Comparison of ENCODE assay signal across 2 cellular contexts in the genomic region with DNA sequence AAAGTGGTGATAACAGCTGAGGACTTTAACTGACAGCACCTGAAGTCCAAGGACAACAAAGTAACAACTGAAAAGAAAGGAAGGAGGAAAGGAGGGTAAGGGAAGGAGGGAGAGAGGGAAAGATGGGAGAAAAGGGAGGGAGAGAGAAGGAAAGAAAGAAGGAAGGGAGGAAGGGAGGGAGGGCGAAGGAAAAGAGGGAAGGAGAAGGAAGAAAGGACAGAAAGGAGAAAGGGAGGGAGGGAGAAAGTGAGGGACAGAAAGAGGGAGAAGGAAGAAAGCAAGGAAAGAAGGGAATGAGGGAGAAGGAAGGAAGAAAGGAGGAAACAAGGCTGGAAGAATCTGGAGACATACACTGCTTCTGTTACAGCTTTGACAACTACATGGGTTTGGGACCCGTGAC.
A peak's percentile ranks its signal among the peaks of the same experiment; 100 is the strongest.
TF ChIP-seq lines count a peak whose summit lies in the region.

No MANE protein-coding gene starts in this region.

TF ChIP-seq in GM23338, 12 proteins besides CTCF, POLR2A, EP300 and RAD21 (continued from another document and continues in another):
- TF ChIP-seq, protein P1, sequence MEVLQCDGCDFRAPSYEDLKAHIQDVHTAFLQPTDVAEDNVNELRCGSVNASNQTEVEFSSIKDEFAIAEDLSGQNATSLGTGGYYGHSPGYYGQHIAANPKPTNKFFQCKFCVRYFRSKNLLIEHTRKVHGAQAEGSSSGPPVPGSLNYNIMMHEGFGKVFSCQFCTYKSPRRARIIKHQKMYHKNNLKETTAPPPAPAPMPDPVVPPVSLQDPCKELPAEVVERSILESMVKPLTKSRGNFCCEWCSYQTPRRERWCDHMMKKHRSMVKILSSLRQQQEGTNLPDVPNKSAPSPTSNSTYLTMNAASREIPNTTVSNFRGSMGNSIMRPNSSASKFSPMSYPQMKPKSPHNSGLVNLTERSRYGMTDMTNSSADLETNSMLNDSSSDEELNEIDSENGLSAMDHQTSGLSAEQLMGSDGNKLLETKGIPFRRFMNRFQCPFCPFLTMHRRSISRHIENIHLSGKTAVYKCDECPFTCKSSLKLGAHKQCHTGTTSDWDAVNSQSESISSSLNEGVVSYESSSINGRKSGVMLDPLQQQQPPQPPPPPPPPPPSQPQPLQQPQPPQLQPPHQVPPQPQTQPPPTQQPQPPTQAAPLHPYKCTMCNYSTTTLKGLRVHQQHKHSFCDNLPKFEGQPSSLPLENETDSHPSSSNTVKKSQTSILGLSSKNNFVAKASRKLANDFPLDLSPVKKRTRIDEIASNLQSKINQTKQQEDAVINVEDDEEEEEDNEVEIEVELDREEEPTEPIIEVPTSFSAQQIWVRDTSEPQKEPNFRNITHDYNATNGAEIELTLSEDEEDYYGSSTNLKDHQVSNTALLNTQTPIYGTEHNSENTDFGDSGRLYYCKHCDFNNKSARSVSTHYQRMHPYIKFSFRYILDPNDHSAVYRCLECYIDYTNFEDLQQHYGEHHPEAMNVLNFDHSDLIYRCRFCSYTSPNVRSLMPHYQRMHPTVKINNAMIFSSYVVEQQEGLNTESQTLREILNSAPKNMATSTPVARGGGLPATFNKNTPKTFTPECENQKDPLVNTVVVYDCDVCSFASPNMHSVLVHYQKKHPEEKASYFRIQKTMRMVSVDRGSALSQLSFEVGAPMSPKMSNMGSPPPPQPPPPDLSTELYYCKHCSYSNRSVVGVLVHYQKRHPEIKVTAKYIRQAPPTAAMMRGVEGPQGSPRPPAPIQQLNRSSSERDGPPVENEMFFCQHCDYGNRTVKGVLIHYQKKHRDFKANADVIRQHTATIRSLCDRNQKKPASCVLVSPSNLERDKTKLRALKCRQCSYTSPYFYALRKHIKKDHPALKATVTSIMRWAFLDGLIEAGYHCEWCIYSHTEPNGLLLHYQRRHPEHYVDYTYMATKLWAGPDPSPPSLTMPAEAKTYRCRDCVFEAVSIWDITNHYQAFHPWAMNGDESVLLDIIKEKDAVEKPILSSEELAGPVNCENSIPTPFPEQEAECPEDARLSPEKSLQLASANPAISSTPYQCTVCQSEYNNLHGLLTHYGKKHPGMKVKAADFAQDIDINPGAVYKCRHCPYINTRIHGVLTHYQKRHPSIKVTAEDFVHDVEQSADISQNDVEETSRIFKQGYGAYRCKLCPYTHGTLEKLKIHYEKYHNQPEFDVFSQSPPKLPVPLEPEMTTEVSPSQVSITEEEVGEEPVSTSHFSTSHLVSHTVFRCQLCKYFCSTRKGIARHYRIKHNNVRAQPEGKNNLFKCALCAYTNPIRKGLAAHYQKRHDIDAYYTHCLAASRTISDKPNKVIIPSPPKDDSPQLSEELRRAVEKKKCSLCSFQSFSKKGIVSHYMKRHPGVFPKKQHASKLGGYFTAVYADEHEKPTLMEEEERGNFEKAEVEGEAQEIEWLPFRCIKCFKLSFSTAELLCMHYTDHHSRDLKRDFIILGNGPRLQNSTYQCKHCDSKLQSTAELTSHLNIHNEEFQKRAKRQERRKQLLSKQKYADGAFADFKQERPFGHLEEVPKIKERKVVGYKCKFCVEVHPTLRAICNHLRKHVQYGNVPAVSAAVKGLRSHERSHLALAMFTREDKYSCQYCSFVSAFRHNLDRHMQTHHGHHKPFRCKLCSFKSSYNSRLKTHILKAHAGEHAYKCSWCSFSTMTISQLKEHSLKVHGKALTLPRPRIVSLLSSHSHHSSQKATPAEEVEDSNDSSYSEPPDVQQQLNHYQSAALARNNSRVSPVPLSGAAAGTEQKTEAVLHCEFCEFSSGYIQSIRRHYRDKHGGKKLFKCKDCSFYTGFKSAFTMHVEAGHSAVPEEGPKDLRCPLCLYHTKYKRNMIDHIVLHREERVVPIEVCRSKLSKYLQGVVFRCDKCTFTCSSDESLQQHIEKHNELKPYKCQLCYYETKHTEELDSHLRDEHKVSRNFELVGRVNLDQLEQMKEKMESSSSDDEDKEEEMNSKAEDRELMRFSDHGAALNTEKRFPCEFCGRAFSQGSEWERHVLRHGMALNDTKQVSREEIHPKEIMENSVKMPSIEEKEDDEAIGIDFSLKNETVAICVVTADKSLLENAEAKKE (CRISPR knock-in tag; IDR thresholded peaks at IDR 0.05), result no peak
- no peak for TF ChIP-seq NANOG (IDR thresholded peaks at IDR 0.05; ENCODE audit: borderline replicate concordance)
- TF ChIP-seq CREB1 (CRISPR knock-in tag; IDR thresholded peaks at IDR 0.05; ENCODE audit: low read depth), result no peak
- TF ChIP-seq STAT1 (IDR thresholded peaks at IDR 0.05; ENCODE audit: unreplicated experiment), result no peak
- TF ChIP-seq JUNB (IDR thresholded peaks at IDR 0.05; ENCODE audit: unreplicated experiment), result no peak
- no peak for TF ChIP-seq ZNF114 (CRISPR knock-in tag; IDR thresholded peaks at IDR 0.05)
- TF ChIP-seq, protein P2, sequence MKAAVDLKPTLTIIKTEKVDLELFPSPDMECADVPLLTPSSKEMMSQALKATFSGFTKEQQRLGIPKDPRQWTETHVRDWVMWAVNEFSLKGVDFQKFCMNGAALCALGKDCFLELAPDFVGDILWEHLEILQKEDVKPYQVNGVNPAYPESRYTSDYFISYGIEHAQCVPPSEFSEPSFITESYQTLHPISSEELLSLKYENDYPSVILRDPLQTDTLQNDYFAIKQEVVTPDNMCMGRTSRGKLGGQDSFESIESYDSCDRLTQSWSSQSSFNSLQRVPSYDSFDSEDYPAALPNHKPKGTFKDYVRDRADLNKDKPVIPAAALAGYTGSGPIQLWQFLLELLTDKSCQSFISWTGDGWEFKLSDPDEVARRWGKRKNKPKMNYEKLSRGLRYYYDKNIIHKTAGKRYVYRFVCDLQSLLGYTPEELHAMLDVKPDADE (IDR thresholded peaks at IDR 0.05), result no peak
- TF ChIP-seq POLR2AphosphoS5 (IDR thresholded peaks at IDR 0.05; ENCODE audit: low read depth), result no peak
- no peak for TF ChIP-seq EZH2phosphoT487 (IDR thresholded peaks at IDR 0.05; ENCODE audit: unreplicated experiment)
- TF ChIP-seq, protein P3, sequence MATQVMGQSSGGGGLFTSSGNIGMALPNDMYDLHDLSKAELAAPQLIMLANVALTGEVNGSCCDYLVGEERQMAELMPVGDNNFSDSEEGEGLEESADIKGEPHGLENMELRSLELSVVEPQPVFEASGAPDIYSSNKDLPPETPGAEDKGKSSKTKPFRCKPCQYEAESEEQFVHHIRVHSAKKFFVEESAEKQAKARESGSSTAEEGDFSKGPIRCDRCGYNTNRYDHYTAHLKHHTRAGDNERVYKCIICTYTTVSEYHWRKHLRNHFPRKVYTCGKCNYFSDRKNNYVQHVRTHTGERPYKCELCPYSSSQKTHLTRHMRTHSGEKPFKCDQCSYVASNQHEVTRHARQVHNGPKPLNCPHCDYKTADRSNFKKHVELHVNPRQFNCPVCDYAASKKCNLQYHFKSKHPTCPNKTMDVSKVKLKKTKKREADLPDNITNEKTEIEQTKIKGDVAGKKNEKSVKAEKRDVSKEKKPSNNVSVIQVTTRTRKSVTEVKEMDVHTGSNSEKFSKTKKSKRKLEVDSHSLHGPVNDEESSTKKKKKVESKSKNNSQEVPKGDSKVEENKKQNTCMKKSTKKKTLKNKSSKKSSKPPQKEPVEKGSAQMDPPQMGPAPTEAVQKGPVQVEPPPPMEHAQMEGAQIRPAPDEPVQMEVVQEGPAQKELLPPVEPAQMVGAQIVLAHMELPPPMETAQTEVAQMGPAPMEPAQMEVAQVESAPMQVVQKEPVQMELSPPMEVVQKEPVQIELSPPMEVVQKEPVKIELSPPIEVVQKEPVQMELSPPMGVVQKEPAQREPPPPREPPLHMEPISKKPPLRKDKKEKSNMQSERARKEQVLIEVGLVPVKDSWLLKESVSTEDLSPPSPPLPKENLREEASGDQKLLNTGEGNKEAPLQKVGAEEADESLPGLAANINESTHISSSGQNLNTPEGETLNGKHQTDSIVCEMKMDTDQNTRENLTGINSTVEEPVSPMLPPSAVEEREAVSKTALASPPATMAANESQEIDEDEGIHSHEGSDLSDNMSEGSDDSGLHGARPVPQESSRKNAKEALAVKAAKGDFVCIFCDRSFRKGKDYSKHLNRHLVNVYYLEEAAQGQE (IDR thresholded peaks at IDR 0.05; ENCODE audit: unreplicated experiment), result no peak

TF ChIP-seq in K562, 482 proteins besides CTCF, POLR2A, EP300 and RAD21 (continued from another document):
- TF ChIP-seq, protein P4, sequence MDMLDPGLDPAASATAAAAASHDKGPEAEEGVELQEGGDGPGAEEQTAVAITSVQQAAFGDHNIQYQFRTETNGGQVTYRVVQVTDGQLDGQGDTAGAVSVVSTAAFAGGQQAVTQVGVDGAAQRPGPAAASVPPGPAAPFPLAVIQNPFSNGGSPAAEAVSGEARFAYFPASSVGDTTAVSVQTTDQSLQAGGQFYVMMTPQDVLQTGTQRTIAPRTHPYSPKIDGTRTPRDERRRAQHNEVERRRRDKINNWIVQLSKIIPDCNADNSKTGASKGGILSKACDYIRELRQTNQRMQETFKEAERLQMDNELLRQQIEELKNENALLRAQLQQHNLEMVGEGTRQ (CRISPR knock-in tag; IDR thresholded peaks at IDR 0.05), result no peak
- TF ChIP-seq ZKSCAN8 (CRISPR knock-in tag; IDR thresholded peaks at IDR 0.05), result no peak
- TF ChIP-seq, protein P5, sequence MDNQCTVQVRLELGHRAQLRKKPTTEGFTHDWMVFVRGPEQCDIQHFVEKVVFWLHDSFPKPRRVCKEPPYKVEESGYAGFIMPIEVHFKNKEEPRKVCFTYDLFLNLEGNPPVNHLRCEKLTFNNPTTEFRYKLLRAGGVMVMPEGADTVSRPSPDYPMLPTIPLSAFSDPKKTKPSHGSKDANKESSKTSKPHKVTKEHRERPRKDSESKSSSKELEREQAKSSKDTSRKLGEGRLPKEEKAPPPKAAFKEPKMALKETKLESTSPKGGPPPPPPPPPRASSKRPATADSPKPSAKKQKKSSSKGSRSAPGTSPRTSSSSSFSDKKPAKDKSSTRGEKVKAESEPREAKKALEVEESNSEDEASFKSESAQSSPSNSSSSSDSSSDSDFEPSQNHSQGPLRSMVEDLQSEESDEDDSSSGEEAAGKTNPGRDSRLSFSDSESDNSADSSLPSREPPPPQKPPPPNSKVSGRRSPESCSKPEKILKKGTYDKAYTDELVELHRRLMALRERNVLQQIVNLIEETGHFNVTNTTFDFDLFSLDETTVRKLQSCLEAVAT (IDR thresholded peaks at IDR 0.05), result no peak
- TF ChIP-seq, protein P6, sequence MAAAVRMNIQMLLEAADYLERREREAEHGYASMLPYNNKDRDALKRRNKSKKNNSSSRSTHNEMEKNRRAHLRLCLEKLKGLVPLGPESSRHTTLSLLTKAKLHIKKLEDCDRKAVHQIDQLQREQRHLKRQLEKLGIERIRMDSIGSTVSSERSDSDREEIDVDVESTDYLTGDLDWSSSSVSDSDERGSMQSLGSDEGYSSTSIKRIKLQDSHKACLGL (CRISPR knock-in tag; IDR thresholded peaks at IDR 0.05; ENCODE audit: borderline replicate concordance, poor library complexity, severe bottlenecking), result no peak
- TF ChIP-seq, protein P7, sequence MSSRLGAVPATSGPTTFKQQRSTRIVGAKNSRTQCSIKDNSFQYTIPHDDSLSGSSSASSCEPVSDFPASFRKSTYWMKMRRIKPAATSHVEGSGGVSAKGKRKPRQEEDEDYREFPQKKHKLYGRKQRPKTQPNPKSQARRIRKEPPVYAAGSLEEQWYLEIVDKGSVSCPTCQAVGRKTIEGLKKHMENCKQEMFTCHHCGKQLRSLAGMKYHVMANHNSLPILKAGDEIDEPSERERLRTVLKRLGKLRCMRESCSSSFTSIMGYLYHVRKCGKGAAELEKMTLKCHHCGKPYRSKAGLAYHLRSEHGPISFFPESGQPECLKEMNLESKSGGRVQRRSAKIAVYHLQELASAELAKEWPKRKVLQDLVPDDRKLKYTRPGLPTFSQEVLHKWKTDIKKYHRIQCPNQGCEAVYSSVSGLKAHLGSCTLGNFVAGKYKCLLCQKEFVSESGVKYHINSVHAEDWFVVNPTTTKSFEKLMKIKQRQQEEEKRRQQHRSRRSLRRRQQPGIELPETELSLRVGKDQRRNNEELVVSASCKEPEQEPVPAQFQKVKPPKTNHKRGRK (tag; IDR thresholded peaks at IDR 0.05), result peak; percentile 31; the same call in 1 of the 2 replicates
- no peak for TF ChIP-seq ZFP30 (CRISPR knock-in tag; IDR thresholded peaks at IDR 0.05; ENCODE audit: borderline replicate concordance)
TF ChIP-seq in K562: peak in this region for 1.
